8 cellular contexts compared by ENCODE assay signal in the genomic region with DNA sequence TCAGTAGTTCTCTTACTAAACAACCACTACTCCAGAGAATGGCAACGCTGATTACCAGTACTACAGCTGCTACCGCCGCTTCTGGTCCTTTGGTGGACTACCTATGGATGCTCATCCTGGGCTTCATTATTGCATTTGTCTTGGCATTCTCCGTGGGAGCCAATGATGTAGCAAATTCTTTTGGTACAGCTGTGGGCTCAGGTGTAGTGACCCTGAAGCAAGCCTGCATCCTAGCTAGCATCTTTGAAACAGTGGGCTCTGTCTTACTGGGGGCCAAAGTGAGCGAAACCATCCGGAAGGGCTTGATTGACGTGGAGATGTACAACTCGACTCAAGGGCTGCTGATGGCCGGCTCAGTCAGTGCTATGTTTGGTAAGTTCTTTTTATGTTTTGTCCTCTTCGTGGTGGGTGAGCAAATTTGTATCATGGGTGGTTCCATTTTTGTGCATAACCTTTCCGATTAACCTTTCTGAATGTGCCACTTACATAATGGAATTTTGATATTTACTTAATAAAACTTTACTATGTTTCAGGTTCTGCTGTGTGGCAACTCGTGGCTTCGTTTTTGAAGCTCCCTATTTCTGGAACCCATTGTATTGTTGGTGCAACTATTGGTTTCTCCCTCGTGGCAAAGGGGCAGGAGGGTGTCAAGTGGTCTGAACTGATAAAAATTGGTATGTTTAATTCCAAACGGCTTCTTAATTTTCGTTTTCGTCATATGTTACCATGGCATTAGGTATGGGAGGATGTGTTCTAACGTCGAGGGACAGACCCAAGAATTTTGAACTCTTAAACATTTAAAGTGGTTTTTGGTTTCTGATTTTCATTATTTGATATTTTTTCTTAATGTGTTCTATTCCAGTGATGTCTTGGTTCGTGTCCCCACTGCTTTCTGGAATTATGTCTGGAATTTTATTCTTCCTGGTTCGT. TPM values are rescaled to one million over a fixed set of nuclear protein-coding genes. Genes with fewer than 3 reads are reported as not detected.
DNase-seq lines count a peak whose midpoint lies in the region; ATAC-seq and TF ChIP-seq lines count a peak whose summit lies in the region.

No MANE protein-coding gene starts in this region.

- WGBS in trophoblast cell (ENCODE audit: extremely low coverage, insufficient coverage, insufficient read length): no CpG with 5 or more reads among the region's 21 CpGs

- H3K14ac ChIP-seq in trophoblast cell (ENCODE audit: low read length): no peak overlapping the region

- H3K4ac ChIP-seq in trophoblast cell (ENCODE audit: low read depth, low read length): peak overlapping the region; percentile 5

- no peak overlapping the region for H3K18ac ChIP-seq in trophoblast cell (ENCODE audit: low read length)

- H4K12ac ChIP-seq in trophoblast cell (ENCODE audit: low read depth, low read length): no peak overlapping the region

- peaks cover 11% of the 10 kb centered on the region for H3K79me2 ChIP-seq in trophoblast cell (ENCODE audit: control insufficient read depth, insufficient read depth, low read length, poor library complexity)

- H3K23ac ChIP-seq in trophoblast cell (ENCODE audit: low read length): no peak overlapping the region

- no peak overlapping the region for H2AFZ ChIP-seq in trophoblast cell (ENCODE audit: insufficient read depth, low read length, poor library complexity)

- H3K27ac Mint-ChIP-seq in stimulated activated naive CD8-positive, alpha-beta T cell treated with anti-CD3 and anti-CD28 coated beads, Interleukin-15, Interleukin-2, amounts not matched to agents 100 ng/mL and 50 ng/mL, for 24 hours: peak overlapping the region; percentile 87

- H2AK5ac ChIP-seq in trophoblast cell (ENCODE audit: low read length): no peak overlapping the region

- H3K27me3 ChIP-seq in SJCRH30 (no peaks in the 10 kb centered on the region), trophoblast cell (ENCODE audit: insufficient read depth, low read length) (no peaks in the 10 kb centered on the region)

- no peak overlapping the region for H4K91ac ChIP-seq in trophoblast cell (ENCODE audit: low read depth, low read length)

- peak overlapping the region; percentile 97 for H3K4me3 ChIP-seq in SJCRH30
- H3K4me3 ChIP-seq in trophoblast cell (ENCODE audit: low read depth, low read length): peak overlapping the region; percentile 38

- H3K9me3 ChIP-seq in SJCRH30 (replicated peaks) (no peaks in the 10 kb centered on the region), trophoblast cell (ENCODE audit: insufficient read depth, low read depth, low read length) (no peaks in the 10 kb centered on the region)

- H2BK12ac ChIP-seq in trophoblast cell (ENCODE audit: low read length): no peak overlapping the region

- no peaks in the 10 kb centered on the region for H3K27me3 Mint-ChIP-seq in stimulated activated naive CD8-positive, alpha-beta T cell treated with anti-CD3 and anti-CD28 coated beads, Interleukin-15, Interleukin-2, amounts not matched to agents 100 ng/mL and 50 ng/mL, for 24 hours

- H3K4me1 Mint-ChIP-seq in stimulated activated naive CD8-positive, alpha-beta T cell treated with anti-CD3 and anti-CD28 coated beads, Interleukin-15, Interleukin-2, amounts not matched to agents 100 ng/mL and 50 ng/mL, for 24 hours (ENCODE audit: low read depth): peaks cover 68% of the 10 kb centered on the region

- ATAC-seq in stimulated activated naive CD8-positive, alpha-beta T cell treated with anti-CD3 and anti-CD28 coated beads, Interleukin-15, Interleukin-2, amounts not matched to agents 100 U/mL and 50 U/mL, for 24 hours: no peak
- ATAC-seq in activated CD4-positive, CD25-positive, alpha-beta regulatory T cell treated with anti-CD3 and anti-CD28 coated beads, Interleukin-2, amount 50 U/mL, for 24 hours: no peak

- no peak for DNase-seq in stimulated activated naive CD8-positive, alpha-beta T cell treated with anti-CD3 and anti-CD28 coated beads, Interleukin-15, Interleukin-2, amounts not matched to agents 100 U/mL and 50 U/mL, for 24 hours
- DNase-seq in SJCRH30: peak in 1 of 2 experiments; percentile 46
- DNase-seq in erythroblast (lab: John Stamatoyannopoulos, UW): peak; percentile 66 to 82
- peak in 1 of 2 donors; percentile 22 for DNase-seq in trophoblast cell
- DNase-seq in stimulated activated CD4-positive, alpha-beta T cell treated with anti-CD3 and anti-CD28 coated beads, Interleukin-4, amount 100 ng/mL, for 1 hour: no peak
- DNase-seq in AG20443 (ENCODE audit: low spot score): no peak

- no peak overlapping the region for H3K9ac ChIP-seq in trophoblast cell (ENCODE audit: low read length)

- peaks cover 26% of the 10 kb centered on the region for H3K4me1 ChIP-seq in SJCRH30
- peaks cover 3 to 15% of the 10 kb centered on the region in 2 experiments for H3K4me1 ChIP-seq in trophoblast cell (ENCODE audit: control insufficient read depth in 1 of 2, insufficient read depth in 2 of 2, low read length in 2 of 2)

- peaks cover 15% of the 10 kb centered on the region for H3K79me1 ChIP-seq in trophoblast cell (ENCODE audit: low read length)

- H2BK120ac ChIP-seq in trophoblast cell (ENCODE audit: insufficient read depth, low read length, poor library complexity): no peak overlapping the region

- H3K4me2 ChIP-seq in trophoblast cell (ENCODE audit: low read length): peak overlapping the region; percentile 63

- H2BK5ac ChIP-seq in trophoblast cell (ENCODE audit: low read depth, low read length, poor library complexity): no peak overlapping the region

- peak overlapping the region; percentile 94 for H3K27ac ChIP-seq in SJCRH30
- no peak overlapping the region for H3K27ac ChIP-seq in trophoblast cell (ENCODE audit: low read depth, low read length)

- no peaks in the 10 kb centered on the region for H3K9me3 Mint-ChIP-seq in stimulated activated naive CD8-positive, alpha-beta T cell treated with anti-CD3 and anti-CD28 coated beads, Interleukin-15, Interleukin-2, amounts not matched to agents 100 ng/mL and 50 ng/mL, for 24 hours

- H3K4me3 Mint-ChIP-seq in stimulated activated naive CD8-positive, alpha-beta T cell treated with anti-CD3 and anti-CD28 coated beads, Interleukin-15, Interleukin-2, amounts not matched to agents 100 ng/mL and 50 ng/mL, for 24 hours: peak overlapping the region; percentile 95

- H3K36me3 ChIP-seq in SJCRH30 (peaks cover 52% of the 10 kb centered on the region), trophoblast cell (ENCODE audit: control insufficient read depth in 1 of 2, insufficient read depth in 2 of 2, low read length in 2 of 2) (peaks cover 4 to 12% of the 10 kb centered on the region in 2 experiments)

- TF ChIP-seq POLR2A in erythroblast (IDR thresholded peaks at IDR 0.05; ENCODE audit: low read length): no peak

- no peak overlapping the region for H4K8ac ChIP-seq in trophoblast cell (ENCODE audit: low read depth, low read length)

- H3K36me3 Mint-ChIP-seq in stimulated activated naive CD8-positive, alpha-beta T cell treated with anti-CD3 and anti-CD28 coated beads, Interleukin-15, Interleukin-2, amounts not matched to agents 100 ng/mL and 50 ng/mL, for 24 hours (ENCODE audit: low read depth): peaks cover 51% of the 10 kb centered on the region

RNA-seq across cellular contexts. Expression of a gene that starts 1.3 kb away (rescaled TPM):
- 69.5 and 83.7 TPM in 2 replicates for total RNA-seq in SJCRH30 (2014; rRNA removed; shearing (Covaris generic))
- polyA plus RNA-seq in trophoblast cell (2013): 25.1 and 26.0 TPM in 2 replicates

Comparison
In these comparisons a context has a peak if more than half of its experiments do, and no peak if none do; other contexts are left out.
1. DNase-seq: peak in erythroblast (2 of 2); none in stimulated activated naive CD8-positive, alpha-beta T cell treated with anti-CD3 and anti-CD28 coated beads, Interleukin-15, Interleukin-2, amounts not matched to agents 100 U/mL and 50 U/mL, for 24 hours (single experiment), stimulated activated CD4-positive, alpha-beta T cell treated with anti-CD3 and anti-CD28 coated beads, Interleukin-4, amount 100 ng/mL, for 1 hour (single experiment) and AG20443 (single experiment).